In the genomic region with DNA sequence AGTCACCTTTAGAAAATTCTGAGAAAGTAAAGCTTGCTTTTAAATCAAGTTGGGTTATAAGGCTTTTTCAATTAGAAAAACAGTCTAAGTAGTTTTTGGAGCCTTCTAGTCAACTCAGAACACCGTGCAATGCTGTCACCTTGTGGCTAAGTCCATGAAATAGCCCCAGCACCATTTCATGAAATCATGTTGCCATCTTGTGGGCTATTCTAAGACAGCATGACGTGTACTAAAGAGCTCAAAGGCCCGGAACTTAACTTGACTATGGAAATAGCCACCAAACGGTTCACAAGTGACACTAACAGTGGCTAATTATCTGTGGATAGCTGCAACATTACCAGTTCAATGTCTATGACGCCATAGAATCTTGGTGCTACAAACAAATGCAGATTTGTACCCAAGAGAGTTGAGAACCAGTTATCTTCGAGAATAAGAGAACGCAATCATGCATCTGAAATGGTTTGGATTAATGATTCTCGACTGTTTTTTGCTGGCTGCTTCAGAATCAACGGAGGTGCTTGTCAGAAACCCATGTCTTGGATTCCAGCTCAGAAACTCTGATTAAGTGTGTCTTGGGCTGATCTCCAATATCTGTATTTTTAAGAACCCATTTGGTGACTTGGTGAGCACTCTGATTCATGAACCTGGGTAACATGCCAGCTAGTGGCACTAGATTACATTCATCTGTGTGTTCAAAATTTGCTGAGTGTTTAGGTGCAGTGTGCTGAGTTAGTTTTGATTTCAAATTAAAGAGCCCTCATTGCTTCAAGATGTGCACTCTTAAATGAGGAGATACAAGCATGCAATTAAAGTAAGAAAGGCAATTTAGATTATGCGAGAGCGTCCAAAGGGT, we compare ENCODE assay signal across 8 cellular contexts.
DNase-seq lines count a peak whose midpoint lies in the region; ATAC-seq and TF ChIP-seq lines count a peak whose summit lies in the region.

No MANE protein-coding gene starts in this region.

- POLR2A ChIA-PET in naive thymus-derived CD4-positive, alpha-beta T cell (lab: Charles Lee) = no interaction called here

- H3K4me1 Mint-ChIP-seq in naive thymus-derived CD4-positive, alpha-beta T cell = no peaks in the 10 kb centered on the region

- peak; percentile 88 for DNase-seq in DMS53 (lab: John Stamatoyannopoulos, UW)
- DNase-seq in NCI-H510A treated with DMSO at 0.1 percent for 48 hours (lab: John Stamatoyannopoulos, UW) = peak; percentile 80
- peak; percentile 26 to 29 for DNase-seq in activated CD4-positive, alpha-beta T cell treated with anti-CD3 and anti-CD28 coated beads for 4 hours
- DNase-seq in naive thymus-derived CD4-positive, alpha-beta T cell = peak in 8 of 9 donors; percentile 11 to 61 (median 36)
- no peak for DNase-seq in upper lobe of right lung

- no peaks in the 10 kb centered on the region for H3K36me3 ChIP-seq in naive thymus-derived CD4-positive, alpha-beta T cell (ENCODE audit: control insufficient read depth in 2 of 3, insufficient read depth in 3 of 3, low read length in 3 of 3)
- H3K36me3 ChIP-seq in upper lobe of right lung = no peaks in the 10 kb centered on the region

- H3K27ac ChIP-seq in naive thymus-derived CD4-positive, alpha-beta T cell (ENCODE audit: low read depth, low read length) = no peak overlapping the region
- H3K27ac ChIP-seq in upper lobe of right lung = no peak overlapping the region

- CTCF ChIA-PET in naive thymus-derived CD4-positive, alpha-beta T cell (lab: Charles Lee) = interaction anchor here (0.6 to 1.5 kb wide), 3 partner anchors 21 to 1090 kb away, joined by 3 to 4 read pairs (median 3); no protein-coding TSS in a partner anchor

- no peaks in the 10 kb centered on the region for H3K27me3 ChIP-seq in naive thymus-derived CD4-positive, alpha-beta T cell (ENCODE audit: control insufficient read depth in 2 of 2, insufficient read depth in 2 of 2, low read length in 2 of 2)
- H3K27me3 ChIP-seq in upper lobe of right lung = no peaks in the 10 kb centered on the region

- no peak overlapping the region for H3K4me3 ChIP-seq in naive thymus-derived CD4-positive, alpha-beta T cell (ENCODE audit: low read length)
- H3K4me3 ChIP-seq in upper lobe of right lung = no peak overlapping the region

- ATAC-seq in GM19468 (IDR thresholded peaks at IDR 0.05; ENCODE audit: extremely low read depth, unreplicated experiment) (peak; percentile 95), HG03521 (IDR thresholded peaks at IDR 0.05; ENCODE audit: unreplicated experiment) (peak; percentile 97), esophagus mucosa (peak; percentile 99), upper lobe of right lung (peak; percentile 99)
- ATAC-seq in naive thymus-derived CD4-positive, alpha-beta T cell = peak; percentile 98

- no peaks in the 10 kb centered on the region for H3K4me1 ChIP-seq in naive thymus-derived CD4-positive, alpha-beta T cell (ENCODE audit: control insufficient read depth in 2 of 2, insufficient read depth in 2 of 2, low read length in 2 of 2)
- no peaks in the 10 kb centered on the region for H3K4me1 ChIP-seq in upper lobe of right lung

- H3K36me3 Mint-ChIP-seq in naive thymus-derived CD4-positive, alpha-beta T cell = no peaks in the 10 kb centered on the region

- peaks cover 0 to 1% (median 0%) of the 10 kb centered on the region in 11 donors for H3K9me3 Mint-ChIP-seq in naive thymus-derived CD4-positive, alpha-beta T cell

- no peaks in the 10 kb centered on the region for H3K9me3 ChIP-seq in naive thymus-derived CD4-positive, alpha-beta T cell (ENCODE audit: control insufficient read depth in 2 of 3, low read length in 3 of 3)
- H3K9me3 ChIP-seq in upper lobe of right lung = no peaks in the 10 kb centered on the region

- H3K27ac Mint-ChIP-seq in naive thymus-derived CD4-positive, alpha-beta T cell = no peak overlapping the region

- H3K4me3 Mint-ChIP-seq in naive thymus-derived CD4-positive, alpha-beta T cell = no peak overlapping the region

- peaks cover 0 to 10% (median 0%) of the 10 kb centered on the region in 5 donors for H3K27me3 Mint-ChIP-seq in naive thymus-derived CD4-positive, alpha-beta T cell

- intact Hi-C loops in naive thymus-derived CD4-positive, alpha-beta T cell (cut with micrococcal nuclease) = loop anchor here in 1 of 2 donors (1.0 kb wide), 4 partner anchors 123 to 1090 kb away; no protein-coding TSS in a partner anchor
- intact Hi-C loops in upper lobe of right lung (cut with DNase I) = no loop called here

- peak; percentile 87 for TF ChIP-seq CTCF in upper lobe of right lung (IDR thresholded peaks at IDR 0.05)
